In genomic region chr22:49390954-49391353, GRCh38 we compare ENCODE assay signal across 25 cellular contexts.
"Had no signal": no experiment of that assay in that cellular context is flagged by ENCODE, and none has a peak within 500 bp of the region (broad histone marks: within the 10 kb centered on the region; RNA-seq: fewer than 3 reads in every experiment).

No MANE protein-coding gene starts in this region.

- H2AFZ ChIP-seq: hepatocyte, neural progenitor cell had no signal

- H3K27me3 ChIP-seq: hepatocyte, neural progenitor cell, right atrium auricular region, tibial nerve, upper lobe of left lung had no signal

- H3K4me1 Mint-ChIP-seq: naive thymus-derived CD4-positive, alpha-beta T cell; nephron; stimulated activated memory B cell treated with anti-CD40 and anti-IgM and Interleukin-4, amounts not matched to agents 10 μg/mL and 1 μg/mL and 100 μg/mL, for 72 hours had no signal

- H3K9ac ChIP-seq: neural progenitor cell had no signal

- H3K4me1 ChIP-seq: gastroesophageal sphincter, heart left ventricle, left lung, neural progenitor cell, prostate gland, right atrium auricular region, sigmoid colon, tibial nerve, upper lobe of left lung had no signal

- H3K36me3 Mint-ChIP-seq: neural progenitor cell; stimulated activated memory B cell treated with anti-CD40 and anti-IgM and Interleukin-4, amounts not matched to agents 10 μg/mL and 1 μg/mL and 100 μg/mL, for 72 hours had no signal

- H3K79me2 ChIP-seq: hepatocyte had no signal

- H3K27ac ChIP-seq: epithelial cell of prostate, gastroesophageal sphincter, heart left ventricle, hepatocyte, left lung, neural progenitor cell, prostate gland, right atrium auricular region, sigmoid colon, thoracic aorta, tibial nerve, upper lobe of left lung had no signal

- H3K4me2 ChIP-seq: hepatocyte, neural progenitor cell had no signal

- H3K36me3 ChIP-seq: gastroesophageal sphincter, heart left ventricle, left lung, neural progenitor cell, prostate gland, right atrium auricular region, sigmoid colon, thoracic aorta, tibial nerve, upper lobe of left lung had no signal

- H3K9me3 ChIP-seq: prostate gland, sigmoid colon, thoracic aorta, upper lobe of left lung had no signal

- DNase-seq: cortex of kidney; effector memory CD8-positive, alpha-beta T cell; foreskin fibroblast; heart left ventricle; left cardiac atrium; left lung; mesendoderm; midbrain; naive thymus-derived CD4-positive, alpha-beta T cell; nucleus accumbens; stimulated activated CD4-positive, alpha-beta T cell treated with anti-CD3 and anti-CD28 coated beads, Interleukin-4, amount 100 ng/mL, for 4 hours; stimulated activated naive CD8-positive, alpha-beta T cell treated with anti-CD3 and anti-CD28 coated beads, Interleukin-15, Interleukin-2, amounts not matched to agents 100 U/mL and 50 U/mL, for 24 hours had no signal

- H3K4me3 ChIP-seq: gastroesophageal sphincter, heart left ventricle, hepatocyte, left lung, neural progenitor cell, prostate gland, right atrium auricular region, sigmoid colon, thoracic aorta, tibial nerve, upper lobe of left lung had no signal

- H3K4me3 Mint-ChIP-seq: effector memory CD8-positive, alpha-beta T cell; naive thymus-derived CD4-positive, alpha-beta T cell; nephron; neural progenitor cell; stimulated activated memory B cell treated with anti-CD40 and anti-IgM and Interleukin-4, amounts not matched to agents 10 μg/mL and 1 μg/mL and 100 μg/mL, for 72 hours had no signal

- ATAC-seq: effector memory CD8-positive, alpha-beta T cell; esophagus mucosa; gastroesophageal sphincter; heart left ventricle; left cardiac atrium; left lung; naive thymus-derived CD4-positive, alpha-beta T cell; stimulated activated memory B cell treated with anti-CD40 and anti-IgM and Interleukin-4, amounts not matched to agents 10 μg/mL and 1 μg/mL and 100 μg/mL, for 72 hours; stimulated activated naive CD8-positive, alpha-beta T cell treated with anti-CD3 and anti-CD28 coated beads, Interleukin-15, Interleukin-2, amounts not matched to agents 100 U/mL and 50 U/mL, for 24 hours had no signal

- H3K27ac Mint-ChIP-seq: effector memory CD8-positive, alpha-beta T cell; naive thymus-derived CD4-positive, alpha-beta T cell; nephron; neural progenitor cell; stimulated activated memory B cell treated with anti-CD40 and anti-IgM and Interleukin-4, amounts not matched to agents 10 μg/mL and 1 μg/mL and 100 μg/mL, for 72 hours had no signal
